Comparison of ENCODE assay signal across 1 cellular context in genomic region chrX:124764354-124764753, GRCh38.
A peak's percentile ranks its signal among the peaks of the same experiment; 100 is the strongest.
TF ChIP-seq lines count a peak whose summit lies in the region.

No MANE protein-coding gene starts in this region.

TF ChIP-seq in K562, 482 proteins besides CTCF, POLR2A, EP300 and RAD21 (continued from another document and continues in another):
- no peak; the same call in 1 of the 2 replicates for TF ChIP-seq LEF1 (IDR thresholded peaks at IDR 0.05)
- TF ChIP-seq SRSF7 (optimal IDR thresholded peaks at IDR 0.05; ENCODE audit: low read depth, low read length), result no peak
- no peak for TF ChIP-seq ZFP36 (IDR thresholded peaks at IDR 0.05; ENCODE audit: low read depth, low read length, partially characterized antibody)
- TF ChIP-seq KLF13 (tag; IDR thresholded peaks at IDR 0.05; ENCODE audit: borderline replicate concordance, low read depth), result no peak
- no peak for TF ChIP-seq TCF15 (CRISPR knock-in tag; IDR thresholded peaks at IDR 0.05)
- TF ChIP-seq ZNF217 (CRISPR knock-in tag; IDR thresholded peaks at IDR 0.05), result no peak
- no peak for TF ChIP-seq HSF4 (CRISPR knock-in tag; IDR thresholded peaks at IDR 0.05; ENCODE audit: borderline replicate concordance)
- TF ChIP-seq ZC3H4 (CRISPR knock-in tag; IDR thresholded peaks at IDR 0.05; ENCODE audit: borderline replicate concordance), result no peak
- no peak for TF ChIP-seq ZNF699 (CRISPR knock-in tag; IDR thresholded peaks at IDR 0.05; ENCODE audit: insufficient replicate concordance)
- TF ChIP-seq PML (IDR thresholded peaks at IDR 0.05; ENCODE audit: low read length), result 0 out of 2 replicates have a peak, but pooled peaks have one; percentile 36
- no peak for TF ChIP-seq FOXP1 (CRISPR knock-in tag; IDR thresholded peaks at IDR 0.05)
- no peak for TF ChIP-seq TCFL5 (CRISPR knock-in tag; conservative IDR thresholded peaks at IDR 0.05)
- TF ChIP-seq ZNF561 (CRISPR knock-in tag; conservative IDR thresholded peaks at IDR 0.05), result no peak
- no peak for TF ChIP-seq ESRRA (IDR thresholded peaks at IDR 0.05; ENCODE audit: borderline replicate concordance, low read depth)
- no peak for TF ChIP-seq KLF6 (CRISPR knock-in tag; IDR thresholded peaks at IDR 0.05; ENCODE audit: borderline replicate concordance)
- TF ChIP-seq ZKSCAN8 (CRISPR knock-in tag; IDR thresholded peaks at IDR 0.05), result no peak
- no peak for TF ChIP-seq ZNF134 (CRISPR knock-in tag; conservative IDR thresholded peaks at IDR 0.05)
- no peak for TF ChIP-seq C11orf30 (IDR thresholded peaks at IDR 0.05; ENCODE audit: low read depth)
- no peak for TF ChIP-seq NR4A1 (CRISPR knock-in tag; IDR thresholded peaks at IDR 0.05)
- TF ChIP-seq NR4A1 (tag; IDR thresholded peaks at IDR 0.05), result no peak
- no peak for TF ChIP-seq RBM25 (IDR thresholded peaks at IDR 0.05; ENCODE audit: low read depth, low read length, severe bottlenecking)
- TF ChIP-seq TAL1 (IDR thresholded peaks at IDR 0.05), result peak; percentile 80
- no peak for TF ChIP-seq RBM14 (IDR thresholded peaks at IDR 0.05; ENCODE audit: borderline replicate concordance, insufficient read depth, low read depth, low read length)
- no peak for TF ChIP-seq HMGXB4 (CRISPR knock-in tag; IDR thresholded peaks at IDR 0.05)
- no peak for TF ChIP-seq ZKSCAN3 (CRISPR knock-in tag; IDR thresholded peaks at IDR 0.05)
- TF ChIP-seq CLOCK (CRISPR knock-in tag; IDR thresholded peaks at IDR 0.05; ENCODE audit: borderline replicate concordance), result no peak
- peak; percentile 85 for TF ChIP-seq NCOR1 (IDR thresholded peaks at IDR 0.05)
- no peak for TF ChIP-seq PATZ1 (CRISPR knock-in tag; IDR thresholded peaks at IDR 0.05; ENCODE audit: borderline replicate concordance)
- TF ChIP-seq NR2C2 (CRISPR knock-in tag; IDR thresholded peaks at IDR 0.05), result no peak
- TF ChIP-seq NR2C2 (tag; IDR thresholded peaks at IDR 0.05), result no peak
- no peak for TF ChIP-seq ZNF717 (CRISPR knock-in tag; IDR thresholded peaks at IDR 0.05)
- TF ChIP-seq STAT5A (IDR thresholded peaks at IDR 0.05; ENCODE audit: borderline replicate concordance, low read length), result peak; percentile 91
- no peak for TF ChIP-seq ZBTB17 (CRISPR knock-in tag; IDR thresholded peaks at IDR 0.05)
- no peak for TF ChIP-seq ZNF431 (CRISPR knock-in tag; IDR thresholded peaks at IDR 0.05)
- TF ChIP-seq PKNOX1 (IDR thresholded peaks at IDR 0.05), result peak; percentile 88
- TF ChIP-seq ARID4B (CRISPR knock-in tag; IDR thresholded peaks at IDR 0.05), result no peak
- TF ChIP-seq ZNF408 (CRISPR knock-in tag; IDR thresholded peaks at IDR 0.05; ENCODE audit: low read depth), result no peak
- no peak for TF ChIP-seq ZNF639 (CRISPR knock-in tag; conservative IDR thresholded peaks at IDR 0.05 in 1 of 2, IDR thresholded peaks at IDR 0.05 in 1 of 2)
- no peak for TF ChIP-seq ZNF696 (CRISPR knock-in tag; conservative IDR thresholded peaks at IDR 0.05)
- peak; percentile 46 for TF ChIP-seq HDAC3 (IDR thresholded peaks at IDR 0.05; ENCODE audit: borderline replicate concordance, partially characterized antibody)
- TF ChIP-seq ZNF512 (tag; IDR thresholded peaks at IDR 0.05), result no peak
- TF ChIP-seq GABPB1 (CRISPR knock-in tag; IDR thresholded peaks at IDR 0.05), result no peak
- no peak for TF ChIP-seq PURB (CRISPR knock-in tag; IDR thresholded peaks at IDR 0.05; ENCODE audit: low read depth)
- no peak for TF ChIP-seq THRB (CRISPR knock-in tag; conservative IDR thresholded peaks at IDR 0.05)
- no peak for TF ChIP-seq ZNF212 (CRISPR knock-in tag; IDR thresholded peaks at IDR 0.05)
- no peak for TF ChIP-seq U2AF2 (optimal IDR thresholded peaks at IDR 0.05; ENCODE audit: low read depth, low read length)
- TF ChIP-seq ATF1 (CRISPR knock-in tag; IDR thresholded peaks at IDR 0.05), result no peak
- no peak for TF ChIP-seq ATF1 (tag; IDR thresholded peaks at IDR 0.05)
- no peak for TF ChIP-seq ATF3 (IDR thresholded peaks at IDR 0.05)
- no peak for TF ChIP-seq ATF3 (CRISPR knock-in tag; conservative IDR thresholded peaks at IDR 0.05)
- TF ChIP-seq ERF (CRISPR knock-in tag; IDR thresholded peaks at IDR 0.05), result no peak
- no peak for TF ChIP-seq ELK1 (CRISPR knock-in tag; IDR thresholded peaks at IDR 0.05)
